ENCODE assay signal across 12 cellular contexts in the genomic region with DNA sequence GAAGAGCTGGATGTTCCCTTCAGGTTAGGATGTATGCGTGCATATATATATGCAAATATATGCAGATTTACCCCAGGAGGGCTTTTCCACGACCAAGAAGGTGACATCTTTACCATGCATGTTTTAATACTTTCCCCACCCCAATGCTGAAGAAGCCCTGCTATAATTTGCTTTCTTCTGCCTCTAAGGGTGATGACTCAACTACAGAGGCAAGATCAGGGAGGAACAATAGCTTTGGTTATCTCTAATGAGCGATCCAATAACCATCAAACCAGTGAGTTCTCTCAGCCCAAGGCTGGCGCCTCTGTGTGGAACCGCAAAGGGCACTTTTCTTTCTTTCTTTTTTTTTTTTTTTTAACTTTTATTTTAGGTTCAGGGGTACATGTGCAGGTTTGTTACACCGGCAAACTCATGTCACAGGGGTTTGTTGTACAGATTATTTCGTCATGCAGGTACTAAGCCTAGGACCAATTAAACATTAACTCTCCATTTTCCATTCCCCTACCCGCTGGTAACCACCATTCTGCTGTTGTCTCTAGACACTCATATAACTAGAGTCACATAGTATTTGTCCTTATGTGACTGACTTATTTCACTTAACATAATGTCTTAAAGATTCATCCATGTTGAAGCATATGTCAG. TPM values are rescaled to one million over a fixed set of nuclear protein-coding genes. Genes with fewer than 3 reads are reported as not detected.
DNase-seq lines count a peak whose midpoint lies in the region; ATAC-seq and TF ChIP-seq lines count a peak whose summit lies in the region.
"Had no signal": no experiment of that assay in that cellular context is flagged by ENCODE, and none has a peak within 500 bp of the region (broad histone marks: within the 10 kb centered on the region; RNA-seq: fewer than 3 reads in every experiment).

No MANE protein-coding gene starts in this region.

- peaks cover 0 to 3% (median 3%) of the 10 kb centered on the region in 3 donors for H3K27me3 Mint-ChIP-seq in immature natural killer cell (ENCODE audit: low read depth in 3 of 3)

- intact Hi-C loops in dorsolateral prefrontal cortex (cut with DNase I): no loop called here

- in situ Hi-C loops in Caki2 (cut with HindIII; ENCODE audit: low pct_unique_long_range_greater_than_20kb, low sequenced_read_pairs): no loop called here
- in situ Hi-C loops in G401 (cut with HindIII; ENCODE audit: low sequenced_read_pairs): no loop called here

- H3K27ac ChIP-seq in dorsolateral prefrontal cortex: peak overlapping the region in 32 of 59 donors; percentile 21 to 93 (median 81)

- no peak for ATAC-seq in HG03565 (IDR thresholded peaks at IDR 0.05; ENCODE audit: unreplicated experiment)

- peak overlapping the region in 2 of 5 donors; percentile 9 to 53 for H3K4me3 Mint-ChIP-seq in immature natural killer cell

- no peaks in the 10 kb centered on the region for H3K36me3 Mint-ChIP-seq in immature natural killer cell

- H3K27ac Mint-ChIP-seq in immature natural killer cell: peak overlapping the region in 2 of 6 donors; percentile 8 to 46

- no peaks in the 10 kb centered on the region for H3K9me3 Mint-ChIP-seq in immature natural killer cell

- TF ChIP-seq CTCF in dorsolateral prefrontal cortex (IDR thresholded peaks at IDR 0.05 in 54 of 56, conservative IDR thresholded peaks at IDR 0.05 in 2 of 56; ENCODE audit: low read depth in 1 of 56, partially characterized antibody in 56 of 56): no peak

- DNase-seq in Caki2 (ENCODE audit: low read depth): peak; percentile 68
- DNase-seq in NOMO-1 treated with dmso at 0.1 percent for 144 hours (lab: John Stamatoyannopoulos, UW; ENCODE audit: unreplicated experiment): peak; percentile 43
- no peak for DNase-seq in dorsolateral prefrontal cortex
- peak; percentile 38 for DNase-seq in pons (ENCODE audit: low spot score)
- no peak for DNase-seq in stimulated activated CD4-positive, alpha-beta T cell treated with anti-CD3 and anti-CD28 coated beads, Interleukin-4, amount 100 ng/mL, for 24 hours
- no peak for DNase-seq in G401 (ENCODE audit: low spot score)
- no peak for DNase-seq in immature natural killer cell
- DNase-seq: DMS53, midbrain, NCI-H1436 had no signal

- no peaks in the 10 kb centered on the region for H3K27me3 ChIP-seq in dorsolateral prefrontal cortex

- peaks cover 19 to 20% of the 10 kb centered on the region in 2 donors for H3K4me1 Mint-ChIP-seq in immature natural killer cell

- H3K4me3 ChIP-seq in dorsolateral prefrontal cortex: peak overlapping the region in 28 of 59 donors; percentile 54 to 93 (median 72)

RNA-seq across cellular contexts. Expression of gene UBE2L5, which starts 25.7 kb away (rescaled TPM):
- total RNA-seq in Caki2 (2014; rRNA removed; shearing (Covaris generic); ENCODE audit: low replicate concordance): not detected in 2 replicates
- 1 to 10 TPM in 36 of 120 experiments, under 1 TPM in 66, not detected in 18; 0.22 to 2.8 (median 0.73) TPM for total RNA-seq in dorsolateral prefrontal cortex
- total RNA-seq in G401 (2014; rRNA removed; shearing (Covaris generic)): not detected in 2 replicates
- not detected for polyA plus RNA-seq in immature natural killer cell
- total RNA-seq: epithelial cell of proximal tubule had no signal

Comparison
In these comparisons a context has a peak if more than half of its experiments do, and no peak if none do; other contexts are left out.
1. DNase-seq: peak in Caki2 (single experiment), NOMO-1 treated with dmso at 0.1 percent for 144 hours (single experiment) and pons (single experiment); none in dorsolateral prefrontal cortex (0 of 10), stimulated activated CD4-positive, alpha-beta T cell treated with anti-CD3 and anti-CD28 coated beads, Interleukin-4, amount 100 ng/mL, for 24 hours (single experiment), G401 (single experiment) and immature natural killer cell (0 of 3).